1 cellular context compared by ENCODE assay signal in the genomic region with DNA sequence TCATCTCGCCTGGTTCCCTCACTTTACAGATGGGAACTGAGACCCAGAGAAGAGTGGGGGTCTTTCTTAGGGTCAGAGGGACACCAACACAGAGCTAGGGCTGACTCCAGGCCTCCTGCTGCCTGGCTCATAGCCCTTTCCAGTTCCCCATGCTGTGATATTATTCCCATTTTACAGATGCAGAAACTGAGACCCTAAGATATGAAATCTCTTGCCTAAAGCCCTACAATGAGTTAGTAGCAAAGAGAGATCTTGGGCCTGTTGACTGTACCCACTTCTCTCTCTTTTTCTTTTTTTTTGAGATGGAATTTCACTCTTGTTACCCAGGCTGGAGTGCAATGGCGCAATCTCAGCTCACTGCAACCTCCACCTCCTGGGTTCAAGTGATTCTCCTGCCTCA.
TF ChIP-seq lines count a peak whose summit lies in the region.

No MANE protein-coding gene starts in this region.

TF ChIP-seq in HCT116, 20 proteins besides CTCF, POLR2A, EP300 and RAD21 (continued from another document):
- TF ChIP-seq EZH2 (IDR thresholded peaks at IDR 0.05) (no peak), JUND (IDR thresholded peaks at IDR 0.05) (no peak), FOSL1 (IDR thresholded peaks at IDR 0.05; ENCODE audit: low read depth) (no peak), SRF (IDR thresholded peaks at IDR 0.05; ENCODE audit: low read depth) (no peak), SIN3A (IDR thresholded peaks at IDR 0.05; ENCODE audit: low read depth) (no peak), EGR1 (IDR thresholded peaks at IDR 0.05; ENCODE audit: low read depth) (no peak), POLR2AphosphoS5 (IDR thresholded peaks at IDR 0.05; ENCODE audit: low read depth, low read length) (no peak), SP1 (IDR thresholded peaks at IDR 0.05; ENCODE audit: low read depth) (no peak), EZH2phosphoT487 (IDR thresholded peaks at IDR 0.05; ENCODE audit: borderline replicate concordance) (no peak), ATF3 (IDR thresholded peaks at IDR 0.05) (no peak), YY1 (IDR thresholded peaks at IDR 0.05; ENCODE audit: extremely low read depth, insufficient replicate concordance, low read depth, low read length) (no peak), ZNF274 (IDR thresholded peaks at IDR 0.05; ENCODE audit: low read depth, low read length) (no peak), MAX (IDR thresholded peaks at IDR 0.05) (no peak), TCF7L2 (IDR thresholded peaks at IDR 0.05; ENCODE audit: borderline replicate concordance, extremely low read depth, insufficient read depth, insufficient read length) (no peak)
- TF ChIP-seq, protein P1, sequence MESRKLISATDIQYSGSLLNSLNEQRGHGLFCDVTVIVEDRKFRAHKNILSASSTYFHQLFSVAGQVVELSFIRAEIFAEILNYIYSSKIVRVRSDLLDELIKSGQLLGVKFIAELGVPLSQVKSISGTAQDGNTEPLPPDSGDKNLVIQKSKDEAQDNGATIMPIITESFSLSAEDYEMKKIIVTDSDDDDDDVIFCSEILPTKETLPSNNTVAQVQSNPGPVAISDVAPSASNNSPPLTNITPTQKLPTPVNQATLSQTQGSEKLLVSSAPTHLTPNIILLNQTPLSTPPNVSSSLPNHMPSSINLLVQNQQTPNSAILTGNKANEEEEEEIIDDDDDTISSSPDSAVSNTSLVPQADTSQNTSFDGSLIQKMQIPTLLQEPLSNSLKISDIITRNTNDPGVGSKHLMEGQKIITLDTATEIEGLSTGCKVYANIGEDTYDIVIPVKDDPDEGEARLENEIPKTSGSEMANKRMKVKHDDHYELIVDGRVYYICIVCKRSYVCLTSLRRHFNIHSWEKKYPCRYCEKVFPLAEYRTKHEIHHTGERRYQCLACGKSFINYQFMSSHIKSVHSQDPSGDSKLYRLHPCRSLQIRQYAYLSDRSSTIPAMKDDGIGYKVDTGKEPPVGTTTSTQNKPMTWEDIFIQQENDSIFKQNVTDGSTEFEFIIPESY (IDR thresholded peaks at IDR 0.05; ENCODE audit: extremely low read depth, insufficient replicate concordance, low read length) = no peak
